ENCODE assay signal across 2 cellular contexts in genomic region chr20:63895202-63895885, GRCh38.
TF ChIP-seq lines count a peak whose summit lies in the region.

No MANE protein-coding gene starts in this region.

TF ChIP-seq in SK-N-SH, 30 proteins besides CTCF, POLR2A, EP300 and RAD21 (continued from another document):
- no peak for TF ChIP-seq REST (IDR thresholded peaks at IDR 0.05; ENCODE audit: low read depth, low read length)
- no peak for TF ChIP-seq JUND (IDR thresholded peaks at IDR 0.05)
- TF ChIP-seq NFIC (IDR thresholded peaks at IDR 0.05; ENCODE audit: borderline replicate concordance): no peak
- no peak for TF ChIP-seq MXI1 (IDR thresholded peaks at IDR 0.05; ENCODE audit: low read depth, low read length)
- TF ChIP-seq SMC3 (IDR thresholded peaks at IDR 0.05; ENCODE audit: low read depth, low read length): no peak
- TF ChIP-seq ZBTB33 (IDR thresholded peaks at IDR 0.05; ENCODE audit: borderline replicate concordance, low read depth): no peak
- no peak for TF ChIP-seq TAF1 (IDR thresholded peaks at IDR 0.05; ENCODE audit: borderline replicate concordance, low read depth, low read length)
- TF ChIP-seq GABPA (IDR thresholded peaks at IDR 0.05; ENCODE audit: low read depth): no peak
- no peak for TF ChIP-seq PBX3 (IDR thresholded peaks at IDR 0.05)
- no peak for TF ChIP-seq TEAD4 (IDR thresholded peaks at IDR 0.05; ENCODE audit: borderline replicate concordance, insufficient read depth)
- no peak for TF ChIP-seq USF2 (IDR thresholded peaks at IDR 0.05; ENCODE audit: borderline replicate concordance, low read depth, low read length)
- TF ChIP-seq IRF3 (IDR thresholded peaks at IDR 0.05; ENCODE audit: low read depth, low read length): no peak
- TF ChIP-seq ELF1 (IDR thresholded peaks at IDR 0.05): no peak
- TF ChIP-seq TCF12 (IDR thresholded peaks at IDR 0.05): no peak
- TF ChIP-seq RCOR1 (IDR thresholded peaks at IDR 0.05; ENCODE audit: low read length): no peak
- no peak for TF ChIP-seq EZH2phosphoT487 (IDR thresholded peaks at IDR 0.05; ENCODE audit: borderline replicate concordance, low read depth)
- no peak for TF ChIP-seq FOXM1 (IDR thresholded peaks at IDR 0.05; ENCODE audit: low read depth)

TF ChIP-seq in SK-N-SH treated with all-trans-retinoic acid at 6 μM for 48 hours, 23 proteins besides CTCF, POLR2A, EP300 and RAD21 (continued from another document):
- TF ChIP-seq TSHZ2 (CRISPR knock-in tag; IDR thresholded peaks at IDR 0.05): no peak
- no peak for TF ChIP-seq CSDC2 (CRISPR knock-in tag; IDR thresholded peaks at IDR 0.05)
- no peak for TF ChIP-seq GLIS3 (CRISPR knock-in tag; IDR thresholded peaks at IDR 0.05)
- no peak for TF ChIP-seq PATZ1 (CRISPR knock-in tag; IDR thresholded peaks at IDR 0.05; ENCODE audit: borderline replicate concordance)
- TF ChIP-seq CSRNP3 (CRISPR knock-in tag; IDR thresholded peaks at IDR 0.05): no peak
- no peak for TF ChIP-seq ZC3H10 (CRISPR knock-in tag; IDR thresholded peaks at IDR 0.05)
- no peak for TF ChIP-seq PPARA (CRISPR knock-in tag; IDR thresholded peaks at IDR 0.05; ENCODE audit: borderline replicate concordance)
TF ChIP-seq in SK-N-SH treated with all-trans-retinoic acid at 6 μM for 48 hours: peak in this region for 0.
